Comparison of ENCODE assay signal across 1 cellular context in the genomic region with DNA sequence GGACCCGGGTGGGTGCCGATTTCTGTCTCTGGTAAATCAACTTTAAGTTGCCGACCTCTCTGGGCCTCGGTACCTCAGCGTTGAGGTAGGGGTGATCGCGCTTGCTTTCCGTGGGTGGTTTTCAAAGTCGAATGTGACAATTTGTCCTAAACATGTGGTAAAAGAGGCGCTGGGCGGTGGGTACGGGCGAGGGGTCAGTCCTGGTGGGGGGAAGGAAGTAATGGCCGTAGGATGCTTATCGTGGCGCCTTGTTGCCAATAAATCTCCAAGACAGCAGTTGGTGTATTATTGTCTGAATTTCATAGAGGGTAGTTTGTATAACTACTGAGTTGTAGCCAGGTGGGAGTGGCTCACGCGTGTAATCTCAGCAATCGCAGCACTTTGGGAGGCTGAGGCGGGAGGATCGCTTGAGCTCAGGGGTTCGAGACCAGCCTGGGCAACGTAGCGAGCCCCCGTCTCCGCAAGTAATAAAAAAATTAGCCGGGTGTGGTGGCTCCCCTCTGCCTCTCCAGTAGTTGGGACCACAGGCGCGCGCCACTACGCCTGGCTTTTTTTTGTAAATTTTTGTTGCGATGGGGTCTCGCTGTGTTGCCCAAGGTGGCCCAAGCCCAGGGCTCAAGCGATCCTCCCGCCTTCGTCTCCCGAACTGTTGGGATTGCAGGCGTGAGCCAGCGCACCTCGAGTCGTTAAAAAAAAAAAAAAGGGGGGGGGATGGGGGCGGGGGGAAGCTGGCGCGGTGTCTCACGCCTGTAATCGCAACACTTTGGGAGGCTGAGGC.
TF ChIP-seq lines count a peak whose summit lies in the region.

No MANE protein-coding gene starts in this region.

TF ChIP-seq in K562, 482 proteins besides CTCF, POLR2A, EP300 and RAD21 (continued from another document and continues in another):
- no peak for TF ChIP-seq ID3 (CRISPR knock-in tag; IDR thresholded peaks at IDR 0.05)
- 0 out of 2 replicates have a peak, but pooled peaks have one; percentile 46 for TF ChIP-seq ID3 (tag; IDR thresholded peaks at IDR 0.05)
- TF ChIP-seq ZNF121 (CRISPR knock-in tag; conservative IDR thresholded peaks at IDR 0.05) = peak; percentile 86
- TF ChIP-seq, protein P1, sequence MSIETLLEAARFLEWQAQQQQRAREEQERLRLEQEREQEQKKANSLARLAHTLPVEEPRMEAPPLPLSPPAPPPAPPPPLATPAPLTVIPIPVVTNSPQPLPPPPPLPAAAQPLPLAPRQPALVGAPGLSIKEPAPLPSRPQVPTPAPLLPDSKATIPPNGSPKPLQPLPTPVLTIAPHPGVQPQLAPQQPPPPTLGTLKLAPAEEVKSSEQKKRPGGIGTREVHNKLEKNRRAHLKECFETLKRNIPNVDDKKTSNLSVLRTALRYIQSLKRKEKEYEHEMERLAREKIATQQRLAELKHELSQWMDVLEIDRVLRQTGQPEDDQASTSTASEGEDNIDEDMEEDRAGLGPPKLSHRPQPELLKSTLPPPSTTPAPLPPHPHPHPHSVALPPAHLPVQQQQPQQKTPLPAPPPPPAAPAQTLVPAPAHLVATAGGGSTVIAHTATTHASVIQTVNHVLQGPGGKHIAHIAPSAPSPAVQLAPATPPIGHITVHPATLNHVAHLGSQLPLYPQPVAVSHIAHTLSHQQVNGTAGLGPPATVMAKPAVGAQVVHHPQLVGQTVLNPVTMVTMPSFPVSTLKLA (conservative IDR thresholded peaks at IDR 0.05) = no peak
- TF ChIP-seq TSC22D4 (tag; IDR thresholded peaks at IDR 0.05) = no peak
- TF ChIP-seq, protein P2, sequence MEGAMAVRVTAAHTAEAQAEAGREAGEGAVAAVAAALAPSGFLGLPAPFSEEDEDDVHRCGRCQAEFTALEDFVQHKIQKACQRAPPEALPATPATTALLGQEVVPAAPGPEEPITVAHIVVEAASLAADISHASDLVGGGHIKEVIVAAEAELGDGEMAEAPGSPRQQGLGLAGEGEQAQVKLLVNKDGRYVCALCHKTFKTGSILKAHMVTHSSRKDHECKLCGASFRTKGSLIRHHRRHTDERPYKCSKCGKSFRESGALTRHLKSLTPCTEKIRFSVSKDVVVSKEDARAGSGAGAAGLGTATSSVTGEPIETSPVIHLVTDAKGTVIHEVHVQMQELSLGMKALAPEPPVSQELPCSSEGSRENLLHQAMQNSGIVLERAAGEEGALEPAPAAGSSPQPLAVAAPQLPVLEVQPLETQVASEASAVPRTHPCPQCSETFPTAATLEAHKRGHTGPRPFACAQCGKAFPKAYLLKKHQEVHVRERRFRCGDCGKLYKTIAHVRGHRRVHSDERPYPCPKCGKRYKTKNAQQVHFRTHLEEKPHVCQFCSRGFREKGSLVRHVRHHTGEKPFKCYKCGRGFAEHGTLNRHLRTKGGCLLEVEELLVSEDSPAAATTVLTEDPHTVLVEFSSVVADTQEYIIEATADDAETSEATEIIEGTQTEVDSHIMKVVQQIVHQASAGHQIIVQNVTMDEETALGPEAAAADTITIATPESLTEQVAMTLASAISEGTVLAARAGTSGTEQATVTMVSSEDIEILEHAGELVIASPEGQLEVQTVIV (CRISPR knock-in tag; IDR thresholded peaks at IDR 0.05; ENCODE audit: borderline replicate concordance) = no peak
- 0 out of 4 replicates have a peak, but pooled peaks of 1 of the 2 experiments have one; percentile 14 for TF ChIP-seq ETV6 (IDR thresholded peaks at IDR 0.05; ENCODE audit: borderline replicate concordance in 1 of 2, low read depth in 2 of 2, low read length in 1 of 2)
- TF ChIP-seq ETV6 (CRISPR knock-in tag; IDR thresholded peaks at IDR 0.05; ENCODE audit: borderline replicate concordance) = no peak
- no peak for TF ChIP-seq ZNF239 (CRISPR knock-in tag; IDR thresholded peaks at IDR 0.05)
- no peak for TF ChIP-seq ZNF609 (CRISPR knock-in tag; IDR thresholded peaks at IDR 0.05; ENCODE audit: borderline replicate concordance)
- peak; percentile 16 for TF ChIP-seq CXXC5 (CRISPR knock-in tag; IDR thresholded peaks at IDR 0.05)
- no peak for TF ChIP-seq MYNN (IDR thresholded peaks at IDR 0.05)
- no peak for TF ChIP-seq MYNN (CRISPR knock-in tag; IDR thresholded peaks at IDR 0.05)
- TF ChIP-seq RCOR1 (IDR thresholded peaks at IDR 0.05; ENCODE audit: borderline replicate concordance in 1 of 2, low read depth in 2 of 2, low read length in 2 of 2) = peak in 1 of 2 experiments; percentile 68; a peak in 2 of 4 replicates
- TF ChIP-seq ZNF24 (IDR thresholded peaks at IDR 0.05) = no peak
- TF ChIP-seq PBX2 (CRISPR knock-in tag; IDR thresholded peaks at IDR 0.05; ENCODE audit: low read depth) = no peak
- TF ChIP-seq PBX2 (tag; conservative IDR thresholded peaks at IDR 0.05; ENCODE audit: low read depth) = peak; percentile 67; the same call in 1 of the 2 replicates
- TF ChIP-seq ZNF12 (CRISPR knock-in tag; IDR thresholded peaks at IDR 0.05) = no peak
- no peak for TF ChIP-seq BRF2 (IDR thresholded peaks at IDR 0.05; ENCODE audit: borderline replicate concordance, insufficient read depth, insufficient read length)
- no peak for TF ChIP-seq MCM5 (IDR thresholded peaks at IDR 0.05; ENCODE audit: low read depth)
- no peak for TF ChIP-seq NRF1 (conservative IDR thresholded peaks at IDR 0.05 in 1 of 2, IDR thresholded peaks at IDR 0.05 in 1 of 2)
- TF ChIP-seq GATA2 (CRISPR knock-in tag; IDR thresholded peaks at IDR 0.05) = peak; percentile 73
- TF ChIP-seq ZNF431 (CRISPR knock-in tag; IDR thresholded peaks at IDR 0.05) = 0 out of 2 replicates have a peak, but pooled peaks have one; percentile 9
- TF ChIP-seq ZNF696 (CRISPR knock-in tag; conservative IDR thresholded peaks at IDR 0.05) = no peak
- no peak for TF ChIP-seq ZNF282 (CRISPR knock-in tag; IDR thresholded peaks at IDR 0.05)
- no peak for TF ChIP-seq POLR2AphosphoS5 (IDR thresholded peaks at IDR 0.05; ENCODE audit: control insufficient read depth, insufficient read depth, low read depth, low read length)
- peak; percentile 66 for TF ChIP-seq GTF3C2 (IDR thresholded peaks at IDR 0.05; ENCODE audit: borderline replicate concordance, extremely low read depth, insufficient read length)
- no peak for TF ChIP-seq ARID3B (CRISPR knock-in tag; IDR thresholded peaks at IDR 0.05; ENCODE audit: borderline replicate concordance)
- TF ChIP-seq BMI1 (IDR thresholded peaks at IDR 0.05; ENCODE audit: low read length) = no peak
- peak in 1 of 2 experiments; percentile 84; a peak in 2 of 4 replicates for TF ChIP-seq TEAD1 (CRISPR knock-in tag; IDR thresholded peaks at IDR 0.05)
